In the genomic region with DNA sequence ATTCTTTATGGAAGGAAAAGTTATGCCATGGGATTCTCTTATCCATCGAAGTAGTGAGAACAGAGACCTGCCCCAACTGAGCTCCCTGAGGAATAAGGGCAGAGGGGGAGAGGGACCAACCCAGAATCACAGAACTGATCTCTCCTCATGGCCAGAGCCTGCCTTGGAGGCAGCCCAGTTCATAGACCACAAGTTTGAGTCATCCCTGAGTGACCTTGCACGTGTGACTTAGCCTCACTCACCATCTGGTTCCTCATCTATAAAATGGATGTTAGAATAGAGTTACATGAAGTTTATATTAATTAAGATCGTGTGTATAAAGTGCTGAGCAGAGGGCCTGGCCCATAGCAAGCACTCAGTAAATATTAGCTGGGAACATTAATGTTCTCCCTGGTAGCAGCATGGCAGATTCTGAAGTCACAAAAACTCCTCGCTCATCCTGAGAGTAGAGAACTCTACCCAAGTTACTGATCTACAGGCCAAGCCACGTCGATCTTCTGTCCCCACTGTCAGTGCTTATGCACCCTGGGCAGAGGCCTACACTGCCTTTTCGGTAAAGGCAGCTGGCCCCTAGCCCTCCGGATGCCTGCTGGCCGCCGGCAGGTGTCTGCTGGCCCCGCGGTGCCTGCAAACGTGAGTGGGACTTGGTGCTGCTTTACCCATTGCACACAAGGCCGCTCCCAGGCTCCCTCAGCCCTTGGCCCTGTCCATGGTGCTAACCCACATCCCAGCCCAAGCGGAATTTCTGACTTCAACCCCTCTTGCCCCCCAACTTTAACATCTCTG, we compare ENCODE assay signal across 10 cellular contexts.
DNase-seq lines count a peak whose midpoint lies in the region; ATAC-seq and TF ChIP-seq lines count a peak whose summit lies in the region.
"Had no signal": no experiment of that assay in that cellular context is flagged by ENCODE, and none has a peak within 500 bp of the region (broad histone marks: within the 10 kb centered on the region; RNA-seq: fewer than 3 reads in every experiment).

No MANE protein-coding gene starts in this region.

- POLR2A ChIA-PET in activated naive CD8-positive, alpha-beta T cell treated with anti-CD3 and anti-CD28 coated beads, Interleukin-2, amount 10 ng/mL, durations not matched to agents 7 days and 5 days (lab: Charles Lee): no interaction called here

- H3K36me3 Mint-ChIP-seq in activated naive CD8-positive, alpha-beta T cell treated with anti-CD3 and anti-CD28 coated beads, Interleukin-2, amount 10 ng/mL, durations not matched to agents 7 days and 5 days: no peaks in the 10 kb centered on the region
- H3K36me3 Mint-ChIP-seq in activated naive CD8-positive, alpha-beta T cell treated with anti-CD3 and anti-CD28 coated beads for 36 hours: no peaks in the 10 kb centered on the region
- H3K36me3 Mint-ChIP-seq in stimulated activated naive B cell treated with anti-CD40 and anti-IgM and Interleukin-4, amounts not matched to agents 10 μg/mL and 1 μg/mL and 100 μg/mL, for 72 hours: no peaks in the 10 kb centered on the region
- H3K36me3 Mint-ChIP-seq in effector memory CD8-positive, alpha-beta T cell (ENCODE audit: insufficient read depth): no peaks in the 10 kb centered on the region

- peaks cover 0 to 8% (median 2%) of the 10 kb centered on the region in 4 donors for H3K4me1 ChIP-seq in stomach

- no peaks in the 10 kb centered on the region for H3K9me3 Mint-ChIP-seq in activated naive CD8-positive, alpha-beta T cell treated with anti-CD3 and anti-CD28 coated beads, Interleukin-2, amount 10 ng/mL, durations not matched to agents 7 days and 5 days
- no peaks in the 10 kb centered on the region for H3K9me3 Mint-ChIP-seq in activated naive CD8-positive, alpha-beta T cell treated with anti-CD3 and anti-CD28 coated beads for 36 hours
- H3K9me3 Mint-ChIP-seq in stimulated activated naive B cell treated with anti-CD40 and anti-IgM and Interleukin-4, amounts not matched to agents 10 μg/mL and 1 μg/mL and 100 μg/mL, for 72 hours: no peaks in the 10 kb centered on the region
- no peaks in the 10 kb centered on the region for H3K9me3 Mint-ChIP-seq in effector memory CD8-positive, alpha-beta T cell
- H3K9me3 Mint-ChIP-seq: CD8-positive, alpha-beta memory T cell had no signal

- TF ChIP-seq POLR2A in stomach (IDR thresholded peaks at IDR 0.05): no peak

- H3K36me3 ChIP-seq in stomach: no peaks in the 10 kb centered on the region
- H3K36me3 ChIP-seq: tibial nerve had no signal

- H3K9me3 ChIP-seq in stomach: no peaks in the 10 kb centered on the region
- H3K9me3 ChIP-seq: tibial nerve had no signal

- no peak overlapping the region for H3K4me3 Mint-ChIP-seq in activated naive CD8-positive, alpha-beta T cell treated with anti-CD3 and anti-CD28 coated beads, Interleukin-2, amount 10 ng/mL, durations not matched to agents 7 days and 5 days
- no peak overlapping the region for H3K4me3 Mint-ChIP-seq in activated naive CD8-positive, alpha-beta T cell treated with anti-CD3 and anti-CD28 coated beads for 36 hours
- no peak overlapping the region for H3K4me3 Mint-ChIP-seq in stimulated activated naive B cell treated with anti-CD40 and anti-IgM and Interleukin-4, amounts not matched to agents 10 μg/mL and 1 μg/mL and 100 μg/mL, for 72 hours
- H3K4me3 Mint-ChIP-seq in effector memory CD8-positive, alpha-beta T cell: no peak overlapping the region
- H3K4me3 Mint-ChIP-seq: CD8-positive, alpha-beta memory T cell had no signal

- no peak overlapping the region for H3K27ac Mint-ChIP-seq in activated naive CD8-positive, alpha-beta T cell treated with anti-CD3 and anti-CD28 coated beads, Interleukin-2, amount 10 ng/mL, durations not matched to agents 7 days and 5 days
- no peak overlapping the region for H3K27ac Mint-ChIP-seq in activated naive CD8-positive, alpha-beta T cell treated with anti-CD3 and anti-CD28 coated beads for 36 hours
- H3K27ac Mint-ChIP-seq in stimulated activated naive B cell treated with anti-CD40 and anti-IgM and Interleukin-4, amounts not matched to agents 10 μg/mL and 1 μg/mL and 100 μg/mL, for 72 hours: no peak overlapping the region
- H3K27ac Mint-ChIP-seq in effector memory CD8-positive, alpha-beta T cell: no peak overlapping the region
- H3K27ac Mint-ChIP-seq: CD8-positive, alpha-beta memory T cell had no signal

- DNase-seq in activated naive CD8-positive, alpha-beta T cell treated with anti-CD3 and anti-CD28 coated beads, Interleukin-2, amount 10 ng/mL, durations not matched to agents 7 days and 5 days: peak; percentile 46
- DNase-seq in activated naive CD8-positive, alpha-beta T cell treated with anti-CD3 and anti-CD28 coated beads for 36 hours: no peak
- DNase-seq in SHP77 treated with DMSO at 0.1 percent for 48 hours (lab: John Stamatoyannopoulos, UW) (peak; percentile 54), stomach (peak; percentile 28), activated gamma-delta T cell (lab: John Stamatoyannopoulos, UW) (no peak)
- DNase-seq in stimulated activated naive B cell treated with anti-CD40 and anti-IgM and Interleukin-4, amounts not matched to agents 10 μg/mL and 1 μg/mL and 100 μg/mL, for 72 hours: no peak
- no peak for DNase-seq in effector memory CD8-positive, alpha-beta T cell
- DNase-seq: CD8-positive, alpha-beta memory T cell had no signal

- intact Hi-C loops in stomach (cut with DNase I; ENCODE audit: low total_unique reads): no loop called here

- no peaks in the 10 kb centered on the region for H3K4me1 Mint-ChIP-seq in activated naive CD8-positive, alpha-beta T cell treated with anti-CD3 and anti-CD28 coated beads, Interleukin-2, amount 10 ng/mL, durations not matched to agents 7 days and 5 days
- H3K4me1 Mint-ChIP-seq in activated naive CD8-positive, alpha-beta T cell treated with anti-CD3 and anti-CD28 coated beads for 36 hours: no peaks in the 10 kb centered on the region
- peaks cover 11 to 20% of the 10 kb centered on the region in 2 donors for H3K4me1 Mint-ChIP-seq in stimulated activated naive B cell treated with anti-CD40 and anti-IgM and Interleukin-4, amounts not matched to agents 10 μg/mL and 1 μg/mL and 100 μg/mL, for 72 hours
- H3K4me1 Mint-ChIP-seq in effector memory CD8-positive, alpha-beta T cell (ENCODE audit: low read depth in 2 of 2): no peaks in the 10 kb centered on the region
- H3K4me1 Mint-ChIP-seq: CD8-positive, alpha-beta memory T cell had no signal

- no peak for ATAC-seq in activated naive CD8-positive, alpha-beta T cell treated with anti-CD3 and anti-CD28 coated beads, Interleukin-2, amount 10 ng/mL, durations not matched to agents 7 days and 5 days (ENCODE audit: low read depth)
- ATAC-seq in esophagus mucosa: peak; percentile 28
- ATAC-seq in stimulated activated naive B cell treated with anti-CD40 and anti-IgM and Interleukin-4, amounts not matched to agents 10 μg/mL and 1 μg/mL and 100 μg/mL, for 72 hours (replicated peaks): no peak
- ATAC-seq in effector memory CD8-positive, alpha-beta T cell (replicated peaks): no peak

- no peak overlapping the region for H3K27ac ChIP-seq in stomach
- H3K27ac ChIP-seq: tibial nerve had no signal

- no peak for TF ChIP-seq EP300 in stomach (IDR thresholded peaks at IDR 0.05)

- H3K27me3 ChIP-seq in stomach: peaks cover 0 to 35% (median 0%) of the 10 kb centered on the region in 3 donors
- H3K27me3 ChIP-seq: tibial nerve had no signal

- WGBS in stomach, 5 donors: 21 to 27% (median 25%) methylated on average over 13 to 15 of the region's 15 CpGs

- peaks cover 27% of the 10 kb centered on the region for H3K27me3 Mint-ChIP-seq in activated naive CD8-positive, alpha-beta T cell treated with anti-CD3 and anti-CD28 coated beads, Interleukin-2, amount 10 ng/mL, durations not matched to agents 7 days and 5 days
- peaks cover 31% of the 10 kb centered on the region for H3K27me3 Mint-ChIP-seq in activated naive CD8-positive, alpha-beta T cell treated with anti-CD3 and anti-CD28 coated beads for 36 hours
- peaks cover 45 to 58% of the 10 kb centered on the region in 2 donors for H3K27me3 Mint-ChIP-seq in stimulated activated naive B cell treated with anti-CD40 and anti-IgM and Interleukin-4, amounts not matched to agents 10 μg/mL and 1 μg/mL and 100 μg/mL, for 72 hours
- peaks cover 48 to 74% of the 10 kb centered on the region in 2 donors for H3K27me3 Mint-ChIP-seq in effector memory CD8-positive, alpha-beta T cell

- TF ChIP-seq CTCF in stomach (IDR thresholded peaks at IDR 0.05): no peak

- H3K4me3 ChIP-seq in stomach: no peak overlapping the region
- H3K4me3 ChIP-seq: tibial nerve had no signal

Comparison
In these comparisons a context has a peak if more than half of its experiments do, and no peak if none do; other contexts are left out.
1. DNase-seq: peak in activated naive CD8-positive, alpha-beta T cell treated with anti-CD3 and anti-CD28 coated beads, Interleukin-2, amount 10 ng/mL, durations not matched to agents 7 days and 5 days (single experiment), SHP77 treated with DMSO at 0.1 percent for 48 hours (single experiment) and stomach (single experiment); none in activated naive CD8-positive, alpha-beta T cell treated with anti-CD3 and anti-CD28 coated beads for 36 hours (single experiment), activated gamma-delta T cell (single experiment), stimulated activated naive B cell treated with anti-CD40 and anti-IgM and Interleukin-4, amounts not matched to agents 10 μg/mL and 1 μg/mL and 100 μg/mL, for 72 hours (single experiment) and effector memory CD8-positive, alpha-beta T cell (0 of 3).